ENCODE assay signal across 8 cellular contexts in genomic region chr10:44960482-44961230, GRCh38. TPM values are rescaled to one million over a fixed set of nuclear protein-coding genes. Genes with fewer than 3 reads are reported as not detected.
DNase-seq lines count a peak whose midpoint lies in the region; ATAC-seq and TF ChIP-seq lines count a peak whose summit lies in the region.

No MANE protein-coding gene starts in this region.

- DNase-seq in H7 = peak; percentile 18
- no peak for DNase-seq in WTC11 (ENCODE audit: low spot score)
- DNase-seq in NCI-H1417 (lab: John Stamatoyannopoulos, UW) = no peak
- DNase-seq in stimulated activated naive CD4-positive, alpha-beta T cell (lab: John Stamatoyannopoulos, UW) = no peak
- DNase-seq in 8988T = no peak

- POLR2A ChIA-PET in WTC11 (lab: Charles Lee) = no interaction called here

- H3K36me3 Mint-ChIP-seq in WTC11 = peaks cover 9% of the 10 kb centered on the region

- H3K9ac ChIP-seq in iPS-18a (ENCODE audit: low read length) (no peak overlapping the region), skeletal muscle satellite cell (ENCODE audit: low read depth, low read length) (peak overlapping the region; percentile 61)

- H3K4me1 ChIP-seq in iPS-18a (ENCODE audit: control insufficient read depth, low read depth, low read length) (peaks cover 48% of the 10 kb centered on the region), skeletal muscle satellite cell (ENCODE audit: control insufficient read depth, insufficient read depth, low read length) (peaks cover 51% of the 10 kb centered on the region)

- ATAC-seq in WTC11 (no peak), GM18909 (IDR thresholded peaks at IDR 0.05; ENCODE audit: poor library complexity, unreplicated experiment) (no peak)

- H3K4me3 ChIP-seq in H7 (ENCODE audit: insufficient read depth, low read depth, low read length) (no peak overlapping the region), iPS-18a (ENCODE audit: low read length) (peak overlapping the region; percentile 73), skeletal muscle satellite cell (ENCODE audit: low read length) (peak overlapping the region; percentile 97)

- H3K36me3 ChIP-seq in H7 (replicated peaks; ENCODE audit: control insufficient read depth, insufficient read depth, low read length) = no peaks in the 10 kb centered on the region
- no peaks in the 10 kb centered on the region for H3K36me3 ChIP-seq in iPS-18a (ENCODE audit: control insufficient read depth, low read depth, low read length)
- peaks cover 4% of the 10 kb centered on the region for H3K36me3 ChIP-seq in skeletal muscle satellite cell (ENCODE audit: insufficient read depth, low read length)

- peak overlapping the region; percentile 67 for H3K4me3 Mint-ChIP-seq in WTC11

- H3K27ac ChIP-seq in iPS-18a (ENCODE audit: low read length) = no peak overlapping the region

- no peak for TF ChIP-seq CTCF in WTC11 (IDR thresholded peaks at IDR 0.05)

- CTCF ChIA-PET in WTC11 (lab: Charles Lee) = interaction anchor here (7.3 kb wide), 1 partner anchor 26 kb away, joined by 74 read pairs; no protein-coding TSS in a partner anchor

- peak overlapping the region; percentile 89 for H3K4me2 ChIP-seq in skeletal muscle satellite cell (ENCODE audit: low read length)

- H3K27me3 ChIP-seq in H7 (ENCODE audit: control insufficient read depth, insufficient read depth, low read length) (peaks cover 5% of the 10 kb centered on the region), iPS-18a (ENCODE audit: control insufficient read depth, insufficient read depth, low read length) (peaks cover 14% of the 10 kb centered on the region), skeletal muscle satellite cell (ENCODE audit: control insufficient read depth, insufficient read depth, low read length) (no peaks in the 10 kb centered on the region)

- peaks cover 5% of the 10 kb centered on the region; the same call in 1 of the 2 replicates for H3K9me3 Mint-ChIP-seq in WTC11

- H3K27ac Mint-ChIP-seq in WTC11 = no peak overlapping the region

- H3K4me1 Mint-ChIP-seq in WTC11 = peaks cover 68% of the 10 kb centered on the region

- H3K27me3 Mint-ChIP-seq in WTC11 (ENCODE audit: low read depth) = peaks cover 10% of the 10 kb centered on the region

- H3K9me3 ChIP-seq in iPS-18a (ENCODE audit: control insufficient read depth, low read depth, low read length) = no peaks in the 10 kb centered on the region
- no peaks in the 10 kb centered on the region for H3K9me3 ChIP-seq in skeletal muscle satellite cell (replicated peaks; ENCODE audit: low read length)

TF ChIP-seq in WTC11, 78 proteins besides CTCF, POLR2A, EP300 and RAD21 (continues in another document):
- TF ChIP-seq, protein P1, sequence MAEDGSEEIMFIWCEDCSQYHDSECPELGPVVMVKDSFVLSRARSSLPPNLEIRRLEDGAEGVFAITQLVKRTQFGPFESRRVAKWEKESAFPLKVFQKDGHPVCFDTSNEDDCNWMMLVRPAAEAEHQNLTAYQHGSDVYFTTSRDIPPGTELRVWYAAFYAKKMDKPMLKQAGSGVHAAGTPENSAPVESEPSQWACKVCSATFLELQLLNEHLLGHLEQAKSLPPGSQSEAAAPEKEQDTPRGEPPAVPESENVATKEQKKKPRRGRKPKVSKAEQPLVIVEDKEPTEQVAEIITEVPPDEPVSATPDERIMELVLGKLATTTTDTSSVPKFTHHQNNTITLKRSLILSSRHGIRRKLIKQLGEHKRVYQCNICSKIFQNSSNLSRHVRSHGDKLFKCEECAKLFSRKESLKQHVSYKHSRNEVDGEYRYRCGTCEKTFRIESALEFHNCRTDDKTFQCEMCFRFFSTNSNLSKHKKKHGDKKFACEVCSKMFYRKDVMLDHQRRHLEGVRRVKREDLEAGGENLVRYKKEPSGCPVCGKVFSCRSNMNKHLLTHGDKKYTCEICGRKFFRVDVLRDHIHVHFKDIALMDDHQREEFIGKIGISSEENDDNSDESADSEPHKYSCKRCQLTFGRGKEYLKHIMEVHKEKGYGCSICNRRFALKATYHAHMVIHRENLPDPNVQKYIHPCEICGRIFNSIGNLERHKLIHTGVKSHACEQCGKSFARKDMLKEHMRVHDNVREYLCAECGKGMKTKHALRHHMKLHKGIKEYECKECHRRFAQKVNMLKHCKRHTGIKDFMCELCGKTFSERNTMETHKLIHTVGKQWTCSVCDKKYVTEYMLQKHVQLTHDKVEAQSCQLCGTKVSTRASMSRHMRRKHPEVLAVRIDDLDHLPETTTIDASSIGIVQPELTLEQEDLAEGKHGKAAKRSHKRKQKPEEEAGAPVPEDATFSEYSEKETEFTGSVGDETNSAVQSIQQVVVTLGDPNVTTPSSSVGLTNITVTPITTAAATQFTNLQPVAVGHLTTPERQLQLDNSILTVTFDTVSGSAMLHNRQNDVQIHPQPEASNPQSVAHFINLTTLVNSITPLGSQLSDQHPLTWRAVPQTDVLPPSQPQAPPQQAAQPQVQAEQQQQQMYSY (CRISPR knock-in tag; IDR thresholded peaks at IDR 0.05) = no peak
- TF ChIP-seq HMGXB4 (CRISPR knock-in tag; IDR thresholded peaks at IDR 0.05) (no peak), ZSCAN18 (CRISPR knock-in tag; IDR thresholded peaks at IDR 0.05) (no peak), MXD4 (CRISPR knock-in tag; IDR thresholded peaks at IDR 0.05; ENCODE audit: borderline replicate concordance) (no peak), TEAD1 (CRISPR knock-in tag; IDR thresholded peaks at IDR 0.05) (no peak)
- TF ChIP-seq, protein P2, sequence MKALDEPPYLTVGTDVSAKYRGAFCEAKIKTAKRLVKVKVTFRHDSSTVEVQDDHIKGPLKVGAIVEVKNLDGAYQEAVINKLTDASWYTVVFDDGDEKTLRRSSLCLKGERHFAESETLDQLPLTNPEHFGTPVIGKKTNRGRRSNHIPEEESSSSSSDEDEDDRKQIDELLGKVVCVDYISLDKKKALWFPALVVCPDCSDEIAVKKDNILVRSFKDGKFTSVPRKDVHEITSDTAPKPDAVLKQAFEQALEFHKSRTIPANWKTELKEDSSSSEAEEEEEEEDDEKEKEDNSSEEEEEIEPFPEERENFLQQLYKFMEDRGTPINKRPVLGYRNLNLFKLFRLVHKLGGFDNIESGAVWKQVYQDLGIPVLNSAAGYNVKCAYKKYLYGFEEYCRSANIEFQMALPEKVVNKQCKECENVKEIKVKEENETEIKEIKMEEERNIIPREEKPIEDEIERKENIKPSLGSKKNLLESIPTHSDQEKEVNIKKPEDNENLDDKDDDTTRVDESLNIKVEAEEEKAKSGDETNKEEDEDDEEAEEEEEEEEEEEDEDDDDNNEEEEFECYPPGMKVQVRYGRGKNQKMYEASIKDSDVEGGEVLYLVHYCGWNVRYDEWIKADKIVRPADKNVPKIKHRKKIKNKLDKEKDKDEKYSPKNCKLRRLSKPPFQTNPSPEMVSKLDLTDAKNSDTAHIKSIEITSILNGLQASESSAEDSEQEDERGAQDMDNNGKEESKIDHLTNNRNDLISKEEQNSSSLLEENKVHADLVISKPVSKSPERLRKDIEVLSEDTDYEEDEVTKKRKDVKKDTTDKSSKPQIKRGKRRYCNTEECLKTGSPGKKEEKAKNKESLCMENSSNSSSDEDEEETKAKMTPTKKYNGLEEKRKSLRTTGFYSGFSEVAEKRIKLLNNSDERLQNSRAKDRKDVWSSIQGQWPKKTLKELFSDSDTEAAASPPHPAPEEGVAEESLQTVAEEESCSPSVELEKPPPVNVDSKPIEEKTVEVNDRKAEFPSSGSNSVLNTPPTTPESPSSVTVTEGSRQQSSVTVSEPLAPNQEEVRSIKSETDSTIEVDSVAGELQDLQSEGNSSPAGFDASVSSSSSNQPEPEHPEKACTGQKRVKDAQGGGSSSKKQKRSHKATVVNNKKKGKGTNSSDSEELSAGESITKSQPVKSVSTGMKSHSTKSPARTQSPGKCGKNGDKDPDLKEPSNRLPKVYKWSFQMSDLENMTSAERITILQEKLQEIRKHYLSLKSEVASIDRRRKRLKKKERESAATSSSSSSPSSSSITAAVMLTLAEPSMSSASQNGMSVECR (CRISPR knock-in tag; IDR thresholded peaks at IDR 0.05; ENCODE audit: borderline replicate concordance) = no peak

RNA-seq across cellular contexts. Expression of gene RASSF4, which starts 1.1 kb away (rescaled TPM):
- 9.1 and 13.6 TPM in 2 replicates for total RNA-seq in H7 (2014; rRNA removed; shearing (Covaris generic))
- total RNA-seq in WTC11 (2021) = 15.7 to 16.7 TPM (median 16.2 TPM) in 3 replicates
- 1.8 and 10.5 TPM in 2 replicates for total RNA-seq in skeletal muscle satellite cell (2012; rRNA removed)

RNA-seq across cellular contexts. Expression of gene DEPP1, which starts 18.0 kb away (rescaled TPM):
- 0.28 and 1.2 TPM in 2 replicates for total RNA-seq in H7 (2014; rRNA removed; shearing (Covaris generic))
- total RNA-seq in WTC11 (2021) = 1.6 to 2.1 TPM (median 1.6 TPM) in 3 replicates
- 6.1 and 10.1 TPM in 2 replicates for total RNA-seq in skeletal muscle satellite cell (2012; rRNA removed)

RNA-seq across cellular contexts. Expression of gene ZNF22, which starts 40.1 kb away (rescaled TPM):
- total RNA-seq in H7 (2014; rRNA removed; shearing (Covaris generic)) = 20.2 and 23.1 TPM in 2 replicates
- total RNA-seq in WTC11 (2021) = 31.0 to 36.8 TPM (median 35.9 TPM) in 3 replicates
- total RNA-seq in skeletal muscle satellite cell (2012; rRNA removed) = 9.2 and 9.4 TPM in 2 replicates

RNA-seq across cellular contexts. Expression of gene TMEM72, which starts 49.5 kb away (rescaled TPM):
- not detected in 2 replicates for total RNA-seq in H7 (2014; rRNA removed; shearing (Covaris generic))
- total RNA-seq in WTC11 (2021) = 0.11 TPM in 1 of 3 replicates, not detected in the others
- total RNA-seq in skeletal muscle satellite cell (2012; rRNA removed) = not detected in 2 replicates
